Comparison of ENCODE assay signal across 18 cellular contexts in the genomic region with DNA sequence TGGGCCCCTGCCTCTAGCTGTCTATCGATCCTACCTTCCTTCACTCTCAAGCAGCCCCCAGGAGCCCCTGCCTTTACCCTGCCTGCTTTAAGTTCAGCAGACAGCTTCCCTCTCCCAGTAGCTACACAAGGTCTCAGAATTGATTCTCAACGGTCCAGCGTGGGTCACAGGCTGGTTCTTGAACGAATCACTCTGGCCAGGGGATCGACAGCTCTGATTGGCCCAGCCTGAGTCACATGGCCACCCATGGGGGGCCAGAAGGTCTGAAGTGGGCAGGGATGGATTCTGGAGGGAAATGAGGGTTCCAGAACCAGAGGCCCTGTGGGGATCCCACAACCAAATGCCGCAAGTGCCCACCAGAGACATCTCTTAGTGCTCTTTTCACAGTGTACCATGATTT. TPM values are rescaled to one million over a fixed set of nuclear protein-coding genes. Genes with fewer than 3 reads are reported as not detected.
DNase-seq lines count a peak whose midpoint lies in the region; ATAC-seq, FAIRE-seq and TF ChIP-seq lines count a peak whose summit lies in the region.
"Had no signal": no experiment of that assay in that cellular context is flagged by ENCODE, and none has a peak within 500 bp of the region (broad histone marks: within the 10 kb centered on the region; RNA-seq: fewer than 3 reads in every experiment).

No MANE protein-coding gene starts in this region.

- POLR2A ChIA-PET in HCT116 (lab: Charles Lee), result no interaction called here
- POLR2A ChIA-PET in K562 (lab: Yijun Ruan, JAX), result interaction anchor here (0.7 to 1.2 kb wide), 2 partner anchors 8 to 28 kb away, joined by 3 to 4 read pairs; no protein-coding TSS in a partner anchor

- H4K20me1 ChIP-seq in HCT116 (ENCODE audit: insufficient read depth) (no peaks in the 10 kb centered on the region), K562 (replicated peaks; ENCODE audit: control insufficient read depth, insufficient read depth, low read length) (no peaks in the 10 kb centered on the region; the same call in 1 of the 2 replicates)

- H3K9ac ChIP-seq in HCT116 (ENCODE audit: low read length), result no peak overlapping the region
- peak overlapping the region; percentile 35 for H3K9ac ChIP-seq in NT2/D1 (ENCODE audit: insufficient read length, low read depth)
- H3K9ac ChIP-seq in K562 (ENCODE audit: insufficient read depth in 1 of 2, low read depth in 2 of 2, low read length in 2 of 2), result no peak overlapping the region

- no TSS peak for BruUV-seq in HCT116 (replicated peaks; lab: Mats Ljungman, UMichigan)
- no TSS peak for BruUV-seq in K562 (replicated peaks; lab: Mats Ljungman, UMichigan)

- H2AFZ ChIP-seq in HCT116 (ENCODE audit: low read depth, low read length, poor library complexity, severe bottlenecking) (no peak overlapping the region), K562 (ENCODE audit: low read depth, low read length) (peak overlapping the region; percentile 41; the same call in 1 of the 2 replicates)

- TF ChIP-seq CTCF in HCT116 (IDR thresholded peaks at IDR 0.05 in 2 of 3, conservative IDR thresholded peaks at IDR 0.05 in 1 of 3; ENCODE audit: borderline replicate concordance in 1 of 3, insufficient read depth in 1 of 3, low read depth in 2 of 3, low read length in 2 of 3) (no peak), K562 (IDR thresholded peaks at IDR 0.05 in 2 of 3, conservative IDR thresholded peaks at IDR 0.05 in 1 of 3; ENCODE audit: insufficient read depth in 2 of 3, low read depth in 1 of 3, low read length in 3 of 3) (no peak)

- DNase-seq in HCT116 (ENCODE audit: low read depth, low spot score) (no peak), NT2/D1 (ENCODE audit: low read depth, low spot score) (no peak), K562 (ENCODE audit: extremely low read depth in 1 of 4, low spot score in 3 of 4) (no peak), SJCRH30 (no peak), DMS79 (lab: John Stamatoyannopoulos, UW) (no peak)
- DNase-seq: BE2C; CD4-positive, alpha-beta memory T cell; COR-L47; DMS153; DND-41; GF-D8 had no signal

- no peak for FAIRE-seq in K562 (lab: Jason Lieb, UNC)
- FAIRE-seq: A204.1, D721Med had no signal

- RAD21 ChIA-PET in HCT116 (lab: Charles Lee; ENCODE audit: low non-redundant PET in 1 of 2, low total read pairs in 2 of 2, uncharacterized antibody in 2 of 2, unreplicated experiment in 2 of 2), result no interaction called here

- in situ Hi-C loops in K562 (cut with MboI), result no loop called here

- 8% methylated on average over 6 of the region's 6 CpGs for WGBS in K562 (ENCODE audit: insufficient coverage, low coverage, missing lambda C conversion rate)

- no peaks in the 10 kb centered on the region for H3K36me3 ChIP-seq in HCT116 (ENCODE audit: control insufficient read depth in 1 of 2, insufficient read depth in 2 of 2, low read length in 2 of 2)
- no peaks in the 10 kb centered on the region for H3K36me3 ChIP-seq in NT2/D1 (ENCODE audit: insufficient read depth, insufficient read length, low read length)
- H3K36me3 ChIP-seq in K562 (ENCODE audit: control insufficient read depth, insufficient read depth, low read length), result no peaks in the 10 kb centered on the region
- H3K36me3 ChIP-seq in SJCRH30, result no peaks in the 10 kb centered on the region
- H3K36me3 ChIP-seq: BE2C had no signal

- intact Hi-C loops in HCT116 (cut with micrococcal nuclease), result no loop called here
- intact Hi-C loops in K562 (cut with micrococcal nuclease), result no loop called here

- CTCF ChIA-PET in HCT116 (lab: Charles Lee) (no interaction called here), K562 (lab: Yijun Ruan, JAX; ENCODE audit: low intra/inter-chr PET ratio) (no interaction called here)

- H3K27ac ChIP-seq in HCT116 (ENCODE audit: low read depth, low read length) (no peak overlapping the region), K562 (ENCODE audit: extremely low read depth, low read depth, low read length) (no peak overlapping the region), SJCRH30 (no peak overlapping the region)
- H3K27ac ChIP-seq: C4-2B had no signal

- no peak overlapping the region for H3K4me3 ChIP-seq in HCT116 (replicated peaks in 1 of 2; ENCODE audit: low read depth in 1 of 2, low read length in 2 of 2)
- no peak overlapping the region for H3K4me3 ChIP-seq in NT2/D1 (ENCODE audit: insufficient read length, low read depth)
- no peak overlapping the region for H3K4me3 ChIP-seq in K562
- H3K4me3 ChIP-seq in SJCRH30, result no peak overlapping the region

- H3K4me2 ChIP-seq in HCT116 (ENCODE audit: low read length) (no peak overlapping the region), K562 (ENCODE audit: insufficient read depth, low read length) (no peak overlapping the region)

- no peak for TF ChIP-seq EP300 in K562 (IDR thresholded peaks at IDR 0.05; ENCODE audit: low read length)

- no peaks in the 10 kb centered on the region for H3K9me1 ChIP-seq in K562 (ENCODE audit: control insufficient read depth, insufficient read depth, low read length)

- ATAC-seq in HCT116 (peak; percentile 50), K562 (no peak), GM19328 (IDR thresholded peaks at IDR 0.05; ENCODE audit: unreplicated experiment) (no peak), GM21737 (IDR thresholded peaks at IDR 0.05; ENCODE audit: unreplicated experiment) (no peak)

- no peak for TF ChIP-seq RAD21 in HCT116 (IDR thresholded peaks at IDR 0.05; ENCODE audit: low read depth)
- TF ChIP-seq RAD21 in K562 (CRISPR knock-in tag; conservative IDR thresholded peaks at IDR 0.05 in 1 of 2, IDR thresholded peaks at IDR 0.05 in 1 of 2), result no peak

- TF ChIP-seq POLR2A in HCT116 (IDR thresholded peaks at IDR 0.05; ENCODE audit: borderline replicate concordance, extremely low read depth, insufficient read depth, insufficient read length) (no peak), K562 (conservative IDR thresholded peaks at IDR 0.05) (no peak)

- no peaks in the 10 kb centered on the region for H3K9me2 ChIP-seq in HCT116 (ENCODE audit: insufficient read depth)

- H3K79me2 ChIP-seq in HCT116 (ENCODE audit: insufficient read depth, low read length) (no peaks in the 10 kb centered on the region), K562 (ENCODE audit: control insufficient read depth, insufficient read depth, low read length) (no peaks in the 10 kb centered on the region)

- H3K9me3 ChIP-seq in HCT116 (ENCODE audit: control insufficient read depth in 1 of 2, insufficient read depth in 1 of 2, low read depth in 1 of 2, low read length in 2 of 2), result no peaks in the 10 kb centered on the region
- H3K9me3 ChIP-seq in NT2/D1 (ENCODE audit: insufficient read depth, low read length), result peaks cover 11% of the 10 kb centered on the region; the same call in 1 of the 2 replicates
- no peaks in the 10 kb centered on the region for H3K9me3 ChIP-seq in K562 (replicated peaks; ENCODE audit: control insufficient read depth, insufficient read depth, low read depth, low read length)
- H3K9me3 ChIP-seq in SJCRH30 (replicated peaks), result no peaks in the 10 kb centered on the region
- H3K9me3 ChIP-seq: BE2C had no signal

- H3K27me3 ChIP-seq in HCT116 (ENCODE audit: insufficient read depth, low read length), result no peaks in the 10 kb centered on the region
- no peaks in the 10 kb centered on the region for H3K27me3 ChIP-seq in NT2/D1 (ENCODE audit: insufficient read depth, insufficient read length)
- peaks cover 27 to 41% of the 10 kb centered on the region in 2 experiments for H3K27me3 ChIP-seq in K562 (ENCODE audit: control insufficient read depth in 2 of 2, insufficient read depth in 2 of 2, low read length in 2 of 2)
- H3K27me3 ChIP-seq in SJCRH30, result peaks cover 25% of the 10 kb centered on the region; the same call in 1 of the 2 replicates
- H3K27me3 ChIP-seq: BE2C had no signal

- H3K4me1 ChIP-seq in HCT116 (ENCODE audit: control insufficient read depth in 1 of 2, insufficient read depth in 2 of 2, low read length in 2 of 2) (peaks cover 0 to 3% of the 10 kb centered on the region in 2 experiments; a peak in 1 of 4 replicates), NT2/D1 (ENCODE audit: insufficient read depth, insufficient read length) (peaks cover 4% of the 10 kb centered on the region), K562 (replicated peaks in 1 of 2; ENCODE audit: control insufficient read depth in 2 of 2, insufficient read depth in 2 of 2, low read length in 2 of 2) (peaks cover 3 to 4% of the 10 kb centered on the region in 2 experiments; a peak in 2 of 5 replicates), SJCRH30 (no peaks in the 10 kb centered on the region)
- H3K4me1 ChIP-seq: BE2C had no signal

RNA-seq across cellular contexts. Expression of a gene that starts 23.7 kb away (rescaled TPM):
- total RNA-seq in HCT116 (2021; ENCODE audit: unreplicated experiment) (15.6 TPM), K562 (2014; rRNA removed) (18.7 and 20.8 TPM in 2 replicates), K562 (2014; rRNA removed; fragmentation: Illumina TruSeq; extraction: Trizol) (31.0 and 33.7 TPM in 2 replicates), K562 (2015; rRNA removed; fragmentation: Illumina TruSeq; extraction: Trizol) (24.8 and 28.5 TPM in 2 replicates), K562 (2021) (18.7 and 19.8 TPM in 2 replicates)
- polyA plus RNA-seq in HCT116 (2012), result 10.5 and 14.8 TPM in 2 replicates
- total RNA-seq in K562 (2011; cell fraction: chromatin; rRNA removed; ENCODE audit: low replicate concordance), result 26.7 and 57.8 TPM in 2 replicates
- total RNA-seq in K562 (2011; cell fraction: nucleolus; rRNA removed), result 10.3 and 12.5 TPM in 2 replicates
- 20.5 and 26.6 TPM in 2 replicates for total RNA-seq in K562 (2011; cell fraction: nucleoplasm; rRNA removed)
- polyA plus RNA-seq in K562 (2011; rRNA removed) (7.4 and 9.5 TPM in 2 replicates), K562 (2014; fragmentation: Illumina TruSeq; extraction: Trizol) (24.9 and 31.6 TPM in 2 replicates), K562 (2014; fragmentation: Nextera tagmentation; extraction: Ambion mirVana) (10 to 100 TPM; 34.9 to 41.0 TPM), K562 (2014; rRNA removed) (16.9 and 22.8 TPM in 2 replicates)
- 3.9 and 4.1 TPM in 2 replicates for polyA plus RNA-seq in K562 (2011; cell fraction: cytosol; rRNA removed)
- 24.3 and 33.3 TPM in 2 replicates for polyA plus RNA-seq in K562 (2011; cell fraction: nucleus; rRNA removed)
- 11.8 and 29.6 TPM in 2 replicates for polyA plus RNA-seq in K562 (2012)
- polyA minus RNA-seq in K562 (2011; rRNA and poly(A)+ RNA removed), result 8.9 and 11.9 TPM in 2 replicates
- polyA minus RNA-seq in K562 (2011; cell fraction: cytosol; rRNA and poly(A)+ RNA removed), result 3.7 and 10.5 TPM in 2 replicates
- polyA minus RNA-seq in K562 (2011; cell fraction: nucleus; rRNA and poly(A)+ RNA removed), result 12.1 and 22.1 TPM in 2 replicates
- total RNA-seq in SJCRH30 (2014; rRNA removed; shearing (Covaris generic)), result 11.4 and 16.6 TPM in 2 replicates

RNA-seq across cellular contexts. Expression of a gene that starts 47.1 kb away (rescaled TPM):
- 0.20 TPM for total RNA-seq in HCT116 (2021; ENCODE audit: unreplicated experiment)
- 0.03 and 0.04 TPM in 2 replicates for polyA plus RNA-seq in HCT116 (2012)
- total RNA-seq in K562 (2011; cell fraction: chromatin; rRNA removed; ENCODE audit: low replicate concordance), result 0.25 and 0.46 TPM in 2 replicates
- total RNA-seq in K562 (2011; cell fraction: nucleolus; rRNA removed), result not detected in 2 replicates
- 0.23 and 0.29 TPM in 2 replicates for total RNA-seq in K562 (2011; cell fraction: nucleoplasm; rRNA removed)
- total RNA-seq in K562 (2014; rRNA removed), result not detected in 2 replicates
- total RNA-seq in K562 (2014; rRNA removed; fragmentation: Illumina TruSeq; extraction: Trizol), result not detected in 2 replicates
- total RNA-seq in K562 (2015; rRNA removed; fragmentation: Illumina TruSeq; extraction: Trizol), result 0.04 TPM in 1 of 2 replicates, not detected in the other
- not detected in 2 replicates for total RNA-seq in K562 (2021)
- 0.15 TPM in 1 of 2 replicates, not detected in the other for polyA plus RNA-seq in K562 (2011; rRNA removed)
- 0.12 TPM in 1 of 2 replicates, not detected in the other for polyA plus RNA-seq in K562 (2011; cell fraction: cytosol; rRNA removed)
- polyA plus RNA-seq in K562 (2011; cell fraction: nucleus; rRNA removed), result 0.04 and 0.08 TPM in 2 replicates
- polyA plus RNA-seq in K562 (2012), result 0.03 TPM in 1 of 2 replicates, not detected in the other
- polyA plus RNA-seq in K562 (2014; fragmentation: Illumina TruSeq; extraction: Trizol), result not detected in 2 replicates
- polyA plus RNA-seq in K562 (2014; fragmentation: Nextera tagmentation; extraction: Ambion mirVana), result not detected
- not detected in 2 replicates for polyA plus RNA-seq in K562 (2014; rRNA removed)
- polyA minus RNA-seq in K562 (2011; rRNA and poly(A)+ RNA removed), result 0.06 TPM in 1 of 2 replicates, not detected in the other
- not detected in 2 replicates for polyA minus RNA-seq in K562 (2011; cell fraction: cytosol; rRNA and poly(A)+ RNA removed)
- 0.11 TPM in 1 of 2 replicates, not detected in the other for polyA minus RNA-seq in K562 (2011; cell fraction: nucleus; rRNA and poly(A)+ RNA removed)
- total RNA-seq in SJCRH30 (2014; rRNA removed; shearing (Covaris generic)), result not detected in 2 replicates
- total RNA-seq: H4 had no signal
- polyA plus RNA-seq: CD4-positive, alpha-beta memory T cell; IgD-negative memory B cell had no signal
